1 cellular context compared by ENCODE assay signal in genomic region chr6:11978169-11978987, GRCh38.
TF ChIP-seq lines count a peak whose summit lies in the region.

No MANE protein-coding gene starts in this region.

TF ChIP-seq in GM12878, 131 proteins besides CTCF, POLR2A, EP300 and RAD21 (continued from another document):
- TF ChIP-seq GABPA (IDR thresholded peaks at IDR 0.05; ENCODE audit: low read depth) (peak; percentile 39; the same call in 1 of the 2 replicates), MYB (IDR thresholded peaks at IDR 0.05; ENCODE audit: borderline replicate concordance, low read depth, low read length) (no peak), PBX3 (IDR thresholded peaks at IDR 0.05; ENCODE audit: insufficient replicate concordance, low read depth, low read length) (peak; percentile 64), ATF7 (IDR thresholded peaks at IDR 0.05; ENCODE audit: low read depth) (peak; percentile 82), E4F1 (IDR thresholded peaks at IDR 0.05; ENCODE audit: borderline replicate concordance, partially characterized antibody) (no peak), NR2C1 (IDR thresholded peaks at IDR 0.05) (peak; percentile 53; the same call in 1 of the 2 replicates)
